ENCODE assay signal across 1 cellular context in genomic region chr10:121772406-121772805, GRCh38.
TF ChIP-seq lines count a peak whose summit lies in the region.

No MANE protein-coding gene starts in this region.

TF ChIP-seq in GM23338, 12 proteins besides CTCF, POLR2A, EP300 and RAD21 (continued from another document):
- no peak for TF ChIP-seq ZNF462 (CRISPR knock-in tag; IDR thresholded peaks at IDR 0.05)
- no peak for TF ChIP-seq EZH2 (IDR thresholded peaks at IDR 0.05; ENCODE audit: low read depth, unreplicated experiment)
- TF ChIP-seq EZH2phosphoT487 (IDR thresholded peaks at IDR 0.05; ENCODE audit: unreplicated experiment): no peak
- TF ChIP-seq ZNF114 (CRISPR knock-in tag; IDR thresholded peaks at IDR 0.05): no peak
- TF ChIP-seq ETS1 (IDR thresholded peaks at IDR 0.05): no peak
- no peak for TF ChIP-seq ZNF331 (CRISPR knock-in tag; IDR thresholded peaks at IDR 0.05; ENCODE audit: low read depth)
- no peak for TF ChIP-seq NANOG (IDR thresholded peaks at IDR 0.05; ENCODE audit: borderline replicate concordance)
- no peak for TF ChIP-seq POLR2AphosphoS5 (IDR thresholded peaks at IDR 0.05; ENCODE audit: low read depth)
